1 cellular context compared by ENCODE assay signal in genomic region chr17:4537451-4538235, GRCh38.
TF ChIP-seq lines count a peak whose summit lies in the region.

No MANE protein-coding gene starts in this region.

TF ChIP-seq in H1, 55 proteins besides CTCF, POLR2A, EP300 and RAD21:
- peak; percentile 26 for TF ChIP-seq POLR2AphosphoS5 (IDR thresholded peaks at IDR 0.05; ENCODE audit: low read depth, low read length)
- TF ChIP-seq RBBP5 (IDR thresholded peaks at IDR 0.05; ENCODE audit: borderline replicate concordance, low read depth, low read length), result no peak
